In the genomic region with DNA sequence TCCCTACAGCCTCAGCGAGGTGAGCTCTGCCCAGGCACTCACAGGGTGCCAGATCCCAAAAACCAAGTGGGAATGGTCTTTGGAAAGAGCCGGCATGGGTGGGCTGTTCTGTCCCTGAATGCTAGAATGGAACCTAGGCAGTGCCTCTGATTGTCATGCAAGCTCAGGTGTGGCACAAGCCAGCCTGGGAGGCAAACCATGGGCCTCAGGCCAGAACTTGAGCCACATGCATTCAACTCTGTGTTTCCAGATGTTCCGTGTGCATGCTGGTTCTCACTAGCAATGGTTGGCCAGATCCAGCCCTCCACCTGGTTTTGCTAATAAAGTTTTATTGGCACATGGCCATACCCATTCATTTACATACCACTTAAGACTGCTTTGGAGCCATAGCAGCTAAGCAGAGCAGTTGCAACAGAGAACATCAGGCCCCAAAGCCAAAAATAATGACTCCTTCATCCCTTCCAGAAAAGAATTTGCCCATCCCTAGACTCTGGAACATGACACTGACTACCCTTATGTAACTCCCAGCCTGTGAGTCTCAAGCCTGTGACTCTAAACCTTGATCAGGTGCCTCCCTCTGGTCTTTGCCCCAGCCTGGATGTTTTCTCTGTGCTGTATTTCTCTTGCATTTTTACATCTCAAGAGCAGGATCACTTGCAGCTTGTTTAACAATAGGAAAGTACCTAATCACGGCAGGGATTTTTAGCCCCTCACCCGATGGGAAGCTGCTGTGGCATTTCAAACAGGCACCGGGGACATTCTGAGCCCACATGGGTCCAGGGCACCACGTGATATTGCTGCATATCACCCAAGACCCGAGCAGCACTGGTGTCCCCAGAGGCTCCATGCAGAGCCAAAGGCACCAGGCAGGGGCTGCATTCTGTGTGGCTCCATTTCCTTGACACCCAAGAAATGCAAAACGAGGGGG, we compare ENCODE assay signal across 1 cellular context.
TF ChIP-seq lines count a peak whose summit lies in the region.

No MANE protein-coding gene starts in this region.

TF ChIP-seq in SK-N-SH, 30 proteins besides CTCF, POLR2A, EP300 and RAD21 (continued from another document):
- TF ChIP-seq, protein P1, sequence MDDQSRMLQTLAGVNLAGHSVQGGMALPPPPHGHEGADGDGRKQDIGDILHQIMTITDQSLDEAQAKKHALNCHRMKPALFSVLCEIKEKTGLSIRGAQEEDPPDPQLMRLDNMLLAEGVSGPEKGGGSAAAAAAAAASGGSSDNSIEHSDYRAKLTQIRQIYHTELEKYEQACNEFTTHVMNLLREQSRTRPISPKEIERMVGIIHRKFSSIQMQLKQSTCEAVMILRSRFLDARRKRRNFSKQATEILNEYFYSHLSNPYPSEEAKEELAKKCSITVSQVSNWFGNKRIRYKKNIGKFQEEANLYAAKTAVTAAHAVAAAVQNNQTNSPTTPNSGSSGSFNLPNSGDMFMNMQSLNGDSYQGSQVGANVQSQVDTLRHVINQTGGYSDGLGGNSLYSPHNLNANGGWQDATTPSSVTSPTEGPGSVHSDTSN (IDR thresholded peaks at IDR 0.05) = no peak
- TF ChIP-seq JUND (IDR thresholded peaks at IDR 0.05) = no peak
- no peak for TF ChIP-seq SIN3A (IDR thresholded peaks at IDR 0.05; ENCODE audit: borderline replicate concordance, low read depth, low read length)
- TF ChIP-seq POLR2AphosphoS5 (IDR thresholded peaks at IDR 0.05; ENCODE audit: low read depth, low read length) = no peak
- TF ChIP-seq NRF1 (IDR thresholded peaks at IDR 0.05; ENCODE audit: low read depth, low read length) = no peak
